Comparison of ENCODE assay signal across 1 cellular context in genomic region chr3:123270818-123271217, GRCh38.
TF ChIP-seq lines count a peak whose summit lies in the region.

No MANE protein-coding gene starts in this region.

TF ChIP-seq in A549, 52 proteins besides CTCF, POLR2A, EP300 and RAD21 (continued from another document):
- TF ChIP-seq REST (IDR thresholded peaks at IDR 0.05) (no peak), RARB (CRISPR knock-in tag; IDR thresholded peaks at IDR 0.05) (no peak), HMGXB4 (CRISPR knock-in tag; IDR thresholded peaks at IDR 0.05; ENCODE audit: borderline replicate concordance) (no peak), MAZ (IDR thresholded peaks at IDR 0.05; ENCODE audit: borderline replicate concordance, low read depth, low read length) (no peak), FOXS1 (CRISPR knock-in tag; IDR thresholded peaks at IDR 0.05) (no peak), MAX (IDR thresholded peaks at IDR 0.05) (no peak), RNF2 (IDR thresholded peaks at IDR 0.05; ENCODE audit: borderline replicate concordance, low read depth) (no peak), NFE2L2 (conservative IDR thresholded peaks at IDR 0.05; ENCODE audit: low read length) (no peak)
TF ChIP-seq in A549: peak in this region for 0.
